Comparison of ENCODE assay signal across 20 cellular contexts in the genomic region with DNA sequence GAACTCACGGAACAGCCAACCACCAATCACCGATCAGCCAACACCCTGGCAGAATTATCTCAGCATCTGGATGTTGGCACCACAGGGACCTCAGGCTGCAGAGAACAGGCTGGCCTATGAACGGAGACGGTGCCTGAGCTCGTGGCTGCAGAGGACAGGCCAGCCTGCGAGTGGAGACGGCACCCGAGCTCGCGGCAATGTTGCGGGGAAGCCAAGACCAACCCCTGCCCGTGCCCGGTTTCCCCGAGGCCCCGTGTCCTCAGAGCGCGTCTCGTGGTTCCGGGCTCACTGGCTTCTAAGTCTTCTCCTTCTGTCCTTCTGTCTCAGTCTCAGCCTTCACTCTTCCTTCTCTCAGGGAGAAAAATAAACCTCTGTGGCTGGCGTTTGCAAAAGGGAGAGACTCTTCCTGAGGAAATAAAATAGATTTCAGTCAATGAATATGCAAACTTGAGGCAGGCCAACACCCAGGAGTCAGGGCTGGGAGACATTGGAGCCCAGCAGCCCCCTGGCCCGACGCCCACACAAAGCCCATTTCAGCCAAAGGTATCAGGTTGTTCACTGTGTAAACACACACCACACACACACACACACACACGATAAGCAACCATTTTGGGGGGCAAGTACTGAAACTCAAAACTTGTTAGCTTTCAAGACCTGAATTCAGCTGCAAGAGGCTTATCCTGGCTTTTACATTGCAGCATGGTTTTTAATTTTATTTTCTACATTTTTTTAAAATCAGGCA.
DNase-seq lines count a peak whose midpoint lies in the region; ATAC-seq and TF ChIP-seq lines count a peak whose summit lies in the region.
"Had no signal": no experiment of that assay in that cellular context is flagged by ENCODE, and none has a peak within 500 bp of the region (broad histone marks: within the 10 kb centered on the region; RNA-seq: fewer than 3 reads in every experiment).

No MANE protein-coding gene starts in this region.

- no peaks in the 10 kb centered on the region for H3F3A ChIP-seq in neural progenitor cell (ENCODE audit: low read depth)

- H3K4me2 ChIP-seq in neural progenitor cell = no peak overlapping the region
- H3K4me2 ChIP-seq: hepatocyte had no signal

- no peak for DNase-seq in activated CD4-positive, alpha-beta T cell treated with anti-CD3 and anti-CD28 coated beads, Interleukin-2, amount 10 ng/mL, durations not matched to agents 7 days and 5 days
- no peak for DNase-seq in activated CD4-positive, alpha-beta T cell treated with anti-CD3 and anti-CD28 coated beads for 36 hours
- DNase-seq in NCI-H1092 treated with DMSO at 0.1 percent for 48 hours (lab: John Stamatoyannopoulos, UW) (peak; percentile 88), activated B cell treated with CpG ODN at 0.5 μM for 24 hours (no peak), neural progenitor cell (ENCODE audit: low spot score) (no peak), T-helper 1 cell (no peak), kidney glomerular epithelial cell (lab: John Stamatoyannopoulos, UW) (no peak)
- DNase-seq: ACHN; activated CD4-positive, CD25-positive, alpha-beta regulatory T cell; activated CD8-positive, alpha-beta memory T cell treated with anti-CD3 and anti-CD28 coated beads, Interleukin-2, amount 10 ng/mL, durations not matched to agents 7 days and 5 days; activated effector memory CD4-positive, alpha-beta T cell treated with Interleukin-2 at 50 U/mL for 16 hours; anterior cingulate cortex; HFFc6; kidney; SHP77; stomach had no signal

- no peak overlapping the region for H2AFZ ChIP-seq in neural progenitor cell (replicated peaks)
- H2AFZ ChIP-seq: hepatocyte had no signal

- H3K4me1 Mint-ChIP-seq in activated CD4-positive, alpha-beta T cell treated with anti-CD3 and anti-CD28 coated beads, Interleukin-2, amount 10 ng/mL, durations not matched to agents 7 days and 5 days = peaks cover 52% of the 10 kb centered on the region
- peaks cover 20% of the 10 kb centered on the region for H3K4me1 Mint-ChIP-seq in activated CD4-positive, alpha-beta T cell treated with anti-CD3 and anti-CD28 coated beads for 36 hours
- peaks cover 73% of the 10 kb centered on the region for H3K4me1 Mint-ChIP-seq in activated B cell treated with CpG ODN at 0.5 μM for 24 hours
- peaks cover 56% of the 10 kb centered on the region for H3K4me1 Mint-ChIP-seq in neural progenitor cell

- no peaks in the 10 kb centered on the region for H3K79me2 ChIP-seq in neural progenitor cell (ENCODE audit: low read depth)
- H3K79me2 ChIP-seq: hepatocyte had no signal

- H3K36me3 Mint-ChIP-seq in activated CD4-positive, alpha-beta T cell treated with anti-CD3 and anti-CD28 coated beads, Interleukin-2, amount 10 ng/mL, durations not matched to agents 7 days and 5 days (ENCODE audit: low read depth) = no peaks in the 10 kb centered on the region
- H3K36me3 Mint-ChIP-seq in activated CD4-positive, alpha-beta T cell treated with anti-CD3 and anti-CD28 coated beads for 36 hours (ENCODE audit: low read depth) = no peaks in the 10 kb centered on the region
- H3K36me3 Mint-ChIP-seq in activated B cell treated with CpG ODN at 0.5 μM for 24 hours (ENCODE audit: low read depth) (no peaks in the 10 kb centered on the region), neural progenitor cell (no peaks in the 10 kb centered on the region)
- H3K36me3 Mint-ChIP-seq: activated CD8-positive, alpha-beta memory T cell treated with anti-CD3 and anti-CD28 coated beads, Interleukin-2, amount 10 ng/mL, durations not matched to agents 7 days and 5 days had no signal

- ATAC-seq in activated CD4-positive, alpha-beta T cell treated with anti-CD3 and anti-CD28 coated beads for 36 hours = no peak
- no peak for ATAC-seq in activated B cell treated with CpG ODN at 0.5 μM for 24 hours (ENCODE audit: low read depth)
- ATAC-seq in HG03045 (IDR thresholded peaks at IDR 0.05; ENCODE audit: unreplicated experiment) = no peak
- ATAC-seq: activated CD8-positive, alpha-beta memory T cell treated with anti-CD3 and anti-CD28 coated beads, Interleukin-2, amount 10 ng/mL, durations not matched to agents 7 days and 5 days; right lobe of liver had no signal

- CTCF ChIA-PET in activated CD4-positive, alpha-beta T cell treated with anti-CD3 and anti-CD28 coated beads, Interleukin-2, amount 10 ng/mL, durations not matched to agents 7 days and 5 days (lab: Charles Lee) = no interaction called here
- CTCF ChIA-PET in activated CD4-positive, alpha-beta T cell treated with anti-CD3 and anti-CD28 coated beads for 36 hours (lab: Charles Lee) = interaction anchor here (1.5 kb wide), 1 partner anchor 12 kb away, joined by 3 read pairs; no protein-coding TSS in a partner anchor
- CTCF ChIA-PET in activated B cell treated with CpG ODN at 0.5 μM for 24 hours (lab: Charles Lee) = no interaction called here

- intact Hi-C loops in activated CD4-positive, alpha-beta T cell treated with anti-CD3 and anti-CD28 coated beads for 36 hours (cut with DNase I, micrococcal nuclease) = no loop called here
- intact Hi-C loops in activated B cell treated with CpG ODN at 0.5 μM for 24 hours (cut with micrococcal nuclease) = no loop called here

- H3K4me3 ChIP-seq in neural progenitor cell = no peak overlapping the region
- H3K4me3 ChIP-seq: hepatocyte, right lobe of liver, stomach had no signal

- H3K4me1 ChIP-seq in neural progenitor cell = peaks cover 4% of the 10 kb centered on the region
- H3K4me1 ChIP-seq: right lobe of liver had no signal

- no peak overlapping the region for H3K27ac ChIP-seq in neural progenitor cell
- H3K27ac ChIP-seq: hepatocyte, right lobe of liver had no signal

- no peaks in the 10 kb centered on the region for H4K20me1 ChIP-seq in neural progenitor cell (ENCODE audit: low read depth)

- TF ChIP-seq CTCF in activated B cell treated with CpG ODN at 0.5 μM for 24 hours (IDR thresholded peaks at IDR 0.05) = no peak
- no peak for TF ChIP-seq CTCF in neural progenitor cell (IDR thresholded peaks at IDR 0.05)

- no peaks in the 10 kb centered on the region for H3K9me3 ChIP-seq in neural progenitor cell (ENCODE audit: low read depth)
- H3K9me3 ChIP-seq: right lobe of liver, stomach had no signal

- peak overlapping the region; percentile 56 for H3K27ac Mint-ChIP-seq in activated CD4-positive, alpha-beta T cell treated with anti-CD3 and anti-CD28 coated beads, Interleukin-2, amount 10 ng/mL, durations not matched to agents 7 days and 5 days
- H3K27ac Mint-ChIP-seq in activated CD4-positive, alpha-beta T cell treated with anti-CD3 and anti-CD28 coated beads for 36 hours = no peak overlapping the region
- H3K27ac Mint-ChIP-seq in activated B cell treated with CpG ODN at 0.5 μM for 24 hours = peak overlapping the region; percentile 42
- H3K27ac Mint-ChIP-seq in neural progenitor cell = peak overlapping the region; percentile 25
- H3K27ac Mint-ChIP-seq: activated CD8-positive, alpha-beta memory T cell treated with anti-CD3 and anti-CD28 coated beads, Interleukin-2, amount 10 ng/mL, durations not matched to agents 7 days and 5 days; HFFc6 had no signal

- H3K9me3 Mint-ChIP-seq in activated CD4-positive, alpha-beta T cell treated with anti-CD3 and anti-CD28 coated beads, Interleukin-2, amount 10 ng/mL, durations not matched to agents 7 days and 5 days = no peaks in the 10 kb centered on the region
- no peaks in the 10 kb centered on the region for H3K9me3 Mint-ChIP-seq in activated CD4-positive, alpha-beta T cell treated with anti-CD3 and anti-CD28 coated beads for 36 hours (ENCODE audit: low read depth)
- H3K9me3 Mint-ChIP-seq in activated B cell treated with CpG ODN at 0.5 μM for 24 hours (no peaks in the 10 kb centered on the region), neural progenitor cell (no peaks in the 10 kb centered on the region)
- H3K9me3 Mint-ChIP-seq: HFFc6; T-helper 1 cell treated with Interleukin-12 subunit alpha and Interleukin-12 subunit beta and Interleukin-4 antibody, amounts not matched to agents 30 μg/mL and 1 μg/mL, for 36 hours had no signal

- H3K9ac ChIP-seq in neural progenitor cell = no peak overlapping the region

- no peak overlapping the region for H3K4me3 Mint-ChIP-seq in activated CD4-positive, alpha-beta T cell treated with anti-CD3 and anti-CD28 coated beads, Interleukin-2, amount 10 ng/mL, durations not matched to agents 7 days and 5 days
- no peak overlapping the region for H3K4me3 Mint-ChIP-seq in activated CD4-positive, alpha-beta T cell treated with anti-CD3 and anti-CD28 coated beads for 36 hours
- H3K4me3 Mint-ChIP-seq in activated B cell treated with CpG ODN at 0.5 μM for 24 hours = no peak overlapping the region
- H3K4me3 Mint-ChIP-seq in neural progenitor cell = no peak overlapping the region
- H3K4me3 Mint-ChIP-seq: activated CD8-positive, alpha-beta memory T cell treated with anti-CD3 and anti-CD28 coated beads, Interleukin-2, amount 10 ng/mL, durations not matched to agents 7 days and 5 days; HFFc6; T-helper 1 cell treated with Interleukin-12 subunit alpha and Interleukin-12 subunit beta and Interleukin-4 antibody, amounts not matched to agents 30 μg/mL and 1 μg/mL, for 36 hours had no signal

- H3K36me3 ChIP-seq in neural progenitor cell = no peaks in the 10 kb centered on the region
- H3K36me3 ChIP-seq: right lobe of liver, stomach had no signal

- H3K27me3 ChIP-seq in neural progenitor cell = peaks cover 6% of the 10 kb centered on the region
- H3K27me3 ChIP-seq: hepatocyte, right lobe of liver had no signal

- H3K27me3 Mint-ChIP-seq in activated CD4-positive, alpha-beta T cell treated with anti-CD3 and anti-CD28 coated beads, Interleukin-2, amount 10 ng/mL, durations not matched to agents 7 days and 5 days = no peaks in the 10 kb centered on the region
- peaks cover 2% of the 10 kb centered on the region for H3K27me3 Mint-ChIP-seq in activated CD4-positive, alpha-beta T cell treated with anti-CD3 and anti-CD28 coated beads for 36 hours
- H3K27me3 Mint-ChIP-seq in activated B cell treated with CpG ODN at 0.5 μM for 24 hours = no peaks in the 10 kb centered on the region
- peaks cover 3% of the 10 kb centered on the region for H3K27me3 Mint-ChIP-seq in neural progenitor cell (ENCODE audit: insufficient read depth, low read depth)
- H3K27me3 Mint-ChIP-seq: activated CD8-positive, alpha-beta memory T cell treated with anti-CD3 and anti-CD28 coated beads, Interleukin-2, amount 10 ng/mL, durations not matched to agents 7 days and 5 days had no signal

- POLR2A ChIA-PET in activated CD4-positive, alpha-beta T cell treated with anti-CD3 and anti-CD28 coated beads, Interleukin-2, amount 10 ng/mL, durations not matched to agents 7 days and 5 days (lab: Charles Lee) = no interaction called here
- POLR2A ChIA-PET in activated CD4-positive, alpha-beta T cell treated with anti-CD3 and anti-CD28 coated beads for 36 hours (lab: Charles Lee) = no interaction called here
- POLR2A ChIA-PET in activated B cell treated with CpG ODN at 0.5 μM for 24 hours (lab: Charles Lee) = no interaction called here
